Comparison of ENCODE assay signal across 8 cellular contexts in the genomic region with DNA sequence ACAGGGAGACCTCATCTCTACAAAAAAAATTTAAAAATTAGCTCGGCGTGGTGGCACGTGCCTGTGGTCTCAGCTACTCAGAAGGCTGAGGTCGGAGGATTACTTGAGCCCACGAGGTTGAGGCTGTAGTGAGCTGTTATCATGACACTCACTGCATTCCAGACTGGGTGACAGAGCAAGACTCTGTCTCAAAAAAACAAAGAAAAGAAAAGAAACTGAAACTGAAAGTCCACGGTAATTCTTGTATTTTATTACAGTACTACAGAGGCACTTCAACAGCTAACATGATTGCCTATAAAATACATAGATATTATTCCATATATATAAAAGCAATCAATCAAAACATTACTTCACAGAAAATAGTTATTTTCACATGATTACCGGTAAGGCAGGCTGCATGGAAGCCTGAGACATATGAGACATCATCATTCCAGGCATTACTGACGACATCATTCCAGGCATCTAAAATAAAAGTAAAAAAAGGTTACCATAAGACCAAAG. TPM values are rescaled to one million over a fixed set of nuclear protein-coding genes. Genes with fewer than 3 reads are reported as not detected.
DNase-seq lines count a peak whose midpoint lies in the region; ATAC-seq and TF ChIP-seq lines count a peak whose summit lies in the region.

No MANE protein-coding gene starts in this region.

- peak overlapping the region; percentile 84 for H3K4me3 Mint-ChIP-seq in activated naive CD8-positive, alpha-beta T cell treated with anti-CD3 and anti-CD28 coated beads, Interleukin-2, amount 10 ng/mL, durations not matched to agents 7 days and 5 days

- H3K4me1 Mint-ChIP-seq in activated naive CD8-positive, alpha-beta T cell treated with anti-CD3 and anti-CD28 coated beads, Interleukin-2, amount 10 ng/mL, durations not matched to agents 7 days and 5 days = peaks cover 15% of the 10 kb centered on the region

- TF ChIP-seq CTCF in lower lobe of right lung (IDR thresholded peaks at IDR 0.05) = no peak
- TF ChIP-seq CTCF in uterus (IDR thresholded peaks at IDR 0.05) = no peak

- H3K27ac ChIP-seq in lower lobe of right lung (peak overlapping the region; percentile 19), uterus (peak overlapping the region; percentile 15 to 19)

- no peaks in the 10 kb centered on the region for H3K27me3 ChIP-seq in lower lobe of right lung (ENCODE audit: low read depth)
- no peaks in the 10 kb centered on the region for H3K27me3 ChIP-seq in uterus

- no peak for TF ChIP-seq POLR2A in uterus (IDR thresholded peaks at IDR 0.05)

- DNase-seq in AG08396 (ENCODE audit: low spot score) (peak; percentile 29), LoVo (ENCODE audit: low spot score) (peak; percentile 39), lower lobe of right lung (no peak), uterus (no peak), SHP77 (lab: John Stamatoyannopoulos, UW) (no peak), NOMO-1 treated with DMSO at 0.1 percent for 48 hours (lab: John Stamatoyannopoulos, UW; ENCODE audit: unreplicated experiment) (no peak)
- DNase-seq in activated naive CD8-positive, alpha-beta T cell treated with anti-CD3 and anti-CD28 coated beads, Interleukin-2, amount 10 ng/mL, durations not matched to agents 7 days and 5 days = peak; percentile 41

- no peaks in the 10 kb centered on the region for H3K27me3 Mint-ChIP-seq in activated naive CD8-positive, alpha-beta T cell treated with anti-CD3 and anti-CD28 coated beads, Interleukin-2, amount 10 ng/mL, durations not matched to agents 7 days and 5 days

- H3K4me1 ChIP-seq in lower lobe of right lung = peaks cover 21% of the 10 kb centered on the region
- H3K4me1 ChIP-seq in uterus = peaks cover 0 to 4% of the 10 kb centered on the region in 2 donors

- H3K27ac Mint-ChIP-seq in activated naive CD8-positive, alpha-beta T cell treated with anti-CD3 and anti-CD28 coated beads, Interleukin-2, amount 10 ng/mL, durations not matched to agents 7 days and 5 days = peak overlapping the region; percentile 91

- peaks cover 16% of the 10 kb centered on the region for H3K36me3 Mint-ChIP-seq in activated naive CD8-positive, alpha-beta T cell treated with anti-CD3 and anti-CD28 coated beads, Interleukin-2, amount 10 ng/mL, durations not matched to agents 7 days and 5 days

- H3K36me3 ChIP-seq in lower lobe of right lung (peaks cover 19% of the 10 kb centered on the region), uterus (no peaks in the 10 kb centered on the region)

- intact Hi-C loops in lower lobe of right lung (cut with DNase I) (no loop called here), uterus (cut with DNase I; ENCODE audit: low total_unique reads) (no loop called here)

- peak; percentile 53 for ATAC-seq in GM19467 (IDR thresholded peaks at IDR 0.05; ENCODE audit: unreplicated experiment)
- ATAC-seq in activated naive CD8-positive, alpha-beta T cell treated with anti-CD3 and anti-CD28 coated beads, Interleukin-2, amount 10 ng/mL, durations not matched to agents 7 days and 5 days (ENCODE audit: low read depth) = peak; percentile 88
- peak; percentile 45 to 67 for ATAC-seq in lower lobe of right lung

- H3K9me3 Mint-ChIP-seq in activated naive CD8-positive, alpha-beta T cell treated with anti-CD3 and anti-CD28 coated beads, Interleukin-2, amount 10 ng/mL, durations not matched to agents 7 days and 5 days = no peaks in the 10 kb centered on the region

- POLR2A ChIA-PET in activated naive CD8-positive, alpha-beta T cell treated with anti-CD3 and anti-CD28 coated beads, Interleukin-2, amount 10 ng/mL, durations not matched to agents 7 days and 5 days (lab: Charles Lee) = interaction anchor here (1.2 kb wide), 1 partner anchor 23 kb away, joined by 11 read pairs; the partner anchor contains the start of gene PRPF40A

- peak overlapping the region; percentile 30 for H3K4me3 ChIP-seq in lower lobe of right lung
- peak overlapping the region in 1 of 2 donors; percentile 8 for H3K4me3 ChIP-seq in uterus

- H3K9me3 ChIP-seq in lower lobe of right lung (no peaks in the 10 kb centered on the region), uterus (no peaks in the 10 kb centered on the region)

RNA-seq across cellular contexts. Expression of gene PRPF40A, which starts 23.1 kb away (rescaled TPM):
- total RNA-seq in activated naive CD8-positive, alpha-beta T cell treated with anti-CD3 and anti-CD28 coated beads, Interleukin-2, amount 10 ng/mL, durations not matched to agents 7 days and 5 days = 100 to 1,000 TPM; 108 to 113 TPM
- 84.8 TPM for total RNA-seq in lower lobe of right lung
- total RNA-seq in uterus = 100 to 1,000 TPM in 1 of 4 donors, 10 to 100 TPM in 3; 69.1 to 151 (median 85.3) TPM

RNA-seq across cellular contexts. Expression of gene ARL6IP6, which starts 24.2 kb away (rescaled TPM):
- 10 to 100 TPM; 37.0 to 38.5 TPM for total RNA-seq in activated naive CD8-positive, alpha-beta T cell treated with anti-CD3 and anti-CD28 coated beads, Interleukin-2, amount 10 ng/mL, durations not matched to agents 7 days and 5 days
- total RNA-seq in lower lobe of right lung (19.2 TPM), uterus (10 to 100 TPM in 3 of 4 donors, 1 to 10 TPM in 1; 8.7 to 47.1 (median 22.8) TPM)

Comparison
In these comparisons a context has a peak if more than half of its experiments do, and no peak if none do; other contexts are left out.
1. DNase-seq: peak in AG08396 (single experiment), LoVo (single experiment) and activated naive CD8-positive, alpha-beta T cell treated with anti-CD3 and anti-CD28 coated beads, Interleukin-2, amount 10 ng/mL, durations not matched to agents 7 days and 5 days (single experiment); none in lower lobe of right lung (single experiment), uterus (0 of 2), SHP77 (0 of 2) and NOMO-1 treated with DMSO at 0.1 percent for 48 hours (single experiment).
2. Peak in every context shown above with its lines, with median percentiles within 50 percentile points of each other: ATAC-seq.